ENCODE assay signal across 16 cellular contexts in the genomic region with DNA sequence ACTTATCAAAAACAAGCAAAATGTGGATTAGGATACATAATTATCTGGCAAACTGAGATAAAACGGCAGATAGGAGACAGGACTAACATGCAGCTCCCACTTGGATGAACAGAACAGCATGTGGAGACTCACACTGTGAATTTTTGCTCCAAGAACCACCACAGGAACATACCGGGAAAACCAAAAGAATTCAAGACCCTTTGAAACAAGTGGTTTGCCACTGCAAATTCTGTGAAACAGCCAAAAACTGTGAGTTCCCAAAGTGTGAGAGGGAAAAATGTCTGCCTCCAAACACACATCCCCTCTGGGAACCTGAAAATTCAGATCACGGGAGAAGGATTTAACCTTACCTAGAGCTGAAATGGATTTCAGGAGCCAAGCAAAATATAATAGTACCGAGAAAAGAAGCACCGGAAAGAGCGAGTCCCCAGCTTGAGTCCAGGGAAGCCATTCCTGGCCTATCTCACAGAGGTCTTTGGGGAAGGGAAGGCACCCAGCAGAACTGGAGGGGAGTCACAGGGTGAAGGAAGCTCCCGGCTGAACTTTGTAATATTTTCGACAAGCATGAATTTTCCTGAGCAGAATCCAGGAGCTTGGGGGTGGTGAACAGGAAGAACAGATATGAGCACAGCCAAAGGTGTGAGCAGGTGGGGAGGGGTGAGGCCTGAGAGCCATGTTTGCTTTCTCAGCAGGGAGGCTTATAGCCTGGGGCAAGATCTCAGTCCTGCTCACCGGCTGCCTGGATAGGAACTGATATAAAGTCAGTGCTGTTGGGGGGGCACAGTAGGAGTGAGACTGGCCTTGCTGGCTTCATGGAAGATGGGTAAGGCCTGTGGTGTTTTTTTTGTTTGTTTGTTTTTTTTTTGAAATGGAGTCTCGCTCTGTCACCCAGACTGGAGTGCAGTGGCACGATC. TPM values are rescaled to one million over a fixed set of nuclear protein-coding genes. Genes with fewer than 3 reads are reported as not detected.
DNase-seq lines count a peak whose midpoint lies in the region; TF ChIP-seq lines count a peak whose summit lies in the region.
"Had no signal": no experiment of that assay in that cellular context is flagged by ENCODE, and none has a peak within 500 bp of the region (broad histone marks: within the 10 kb centered on the region; RNA-seq: fewer than 3 reads in every experiment).

No MANE protein-coding gene starts in this region.

- peaks cover 3 to 19% of the 10 kb centered on the region in 2 donors for H3K9me3 ChIP-seq in ascending aorta
- H3K9me3 ChIP-seq: lower lobe of right lung had no signal

- H3K27ac ChIP-seq in caudate nucleus (ENCODE audit: low read depth, low read length) (no peak overlapping the region), ascending aorta (no peak overlapping the region)
- H3K27ac ChIP-seq: lower lobe of right lung, SK-N-MC had no signal

- peaks cover 9% of the 10 kb centered on the region for H3K36me3 Mint-ChIP-seq in chondrocyte (ENCODE audit: low read depth)
- H3K36me3 Mint-ChIP-seq in nephron progenitor cell (ENCODE audit: low read depth), result peaks cover 64% of the 10 kb centered on the region

- H3K36me3 ChIP-seq in ascending aorta, result no peaks in the 10 kb centered on the region
- H3K36me3 ChIP-seq: lower lobe of right lung had no signal

- H3K4me1 ChIP-seq in ascending aorta, result no peaks in the 10 kb centered on the region

- H3K27me3 Mint-ChIP-seq in chondrocyte (ENCODE audit: low read depth), result no peaks in the 10 kb centered on the region
- peaks cover 8% of the 10 kb centered on the region for H3K27me3 Mint-ChIP-seq in nephron progenitor cell (ENCODE audit: low read depth, poor library complexity)
- H3K27me3 Mint-ChIP-seq: activated CD4-positive, alpha-beta memory T cell treated with anti-CD3 and anti-CD28 coated beads, Interleukin-2, amount 10 ng/mL, durations not matched to agents 7 days and 5 days; CD8-positive, alpha-beta memory T cell had no signal

- TF ChIP-seq CTCF in chondrocyte (IDR thresholded peaks at IDR 0.05) (no peak), nephron progenitor cell (IDR thresholded peaks at IDR 0.05) (no peak), ascending aorta (IDR thresholded peaks at IDR 0.05) (no peak)

- H3K27ac Mint-ChIP-seq in chondrocyte (ENCODE audit: unreplicated experiment), result peak overlapping the region; percentile 86
- peak overlapping the region; percentile 82 for H3K27ac Mint-ChIP-seq in nephron progenitor cell
- H3K27ac Mint-ChIP-seq: activated CD4-positive, alpha-beta memory T cell treated with anti-CD3 and anti-CD28 coated beads, Interleukin-2, amount 10 ng/mL, durations not matched to agents 7 days and 5 days had no signal

- intact Hi-C loops in ascending aorta (cut with DNase I), result no loop called here

- peak in 2 of 3 experiments; percentile 64 to 86 for DNase-seq in NCI-H1417 (lab: John Stamatoyannopoulos, UW)
- no peak for DNase-seq in NCI-H1417 treated with DMSO at 0.1 percent for 48 hours (lab: John Stamatoyannopoulos, UW)
- DNase-seq in NCI-H146 treated with DMSO at 0.1 percent for 48 hours (lab: John Stamatoyannopoulos, UW; ENCODE audit: unreplicated experiment), result peak; percentile 60
- DNase-seq in chondrocyte (ENCODE audit: low spot score), result no peak
- DNase-seq in nephron progenitor cell, result no peak
- DNase-seq in caudate nucleus (lab: John Stamatoyannopoulos, UW), result no peak
- no peak for DNase-seq in ascending aorta (ENCODE audit: low spot score in 2 of 2)
- no peak for DNase-seq in NCI-H1092 (lab: John Stamatoyannopoulos, UW)
- DNase-seq: activated CD4-positive, alpha-beta memory T cell treated with anti-CD3 and anti-CD28 coated beads, Interleukin-2, amount 10 ng/mL, durations not matched to agents 7 days and 5 days; CD8-positive, alpha-beta memory T cell; dermis blood vessel endothelial cell; lower lobe of right lung; NCI-H2107; nucleus accumbens; stimulated activated CD4-positive, alpha-beta T cell treated with anti-CD3 and anti-CD28 coated beads, Interleukin-4, amount 100 ng/mL, for 4 hours had no signal

- H3K27me3 ChIP-seq in ascending aorta, result no peaks in the 10 kb centered on the region

- peaks cover 15% of the 10 kb centered on the region for H3K9me3 Mint-ChIP-seq in chondrocyte (ENCODE audit: low read depth)
- H3K9me3 Mint-ChIP-seq in nephron progenitor cell, result peaks cover 51% of the 10 kb centered on the region

- no peak overlapping the region for H3K4me3 ChIP-seq in ascending aorta
- H3K4me3 ChIP-seq: lower lobe of right lung, SK-N-MC had no signal

- H3K4me1 Mint-ChIP-seq in chondrocyte (ENCODE audit: low read depth) (peaks cover 31% of the 10 kb centered on the region), nephron progenitor cell (peaks cover 5% of the 10 kb centered on the region)

- peak overlapping the region; percentile 11 for H3K4me3 Mint-ChIP-seq in chondrocyte (ENCODE audit: unreplicated experiment)
- H3K4me3 Mint-ChIP-seq in nephron progenitor cell, result no peak overlapping the region
- H3K4me3 Mint-ChIP-seq: activated CD4-positive, alpha-beta memory T cell treated with anti-CD3 and anti-CD28 coated beads, Interleukin-2, amount 10 ng/mL, durations not matched to agents 7 days and 5 days; CD8-positive, alpha-beta memory T cell had no signal

RNA-seq across cellular contexts. Expression of a gene that starts 23.9 kb away (rescaled TPM):
- total RNA-seq in chondrocyte (34.9 to 38.5 TPM (median 36.9 TPM) in 3 replicates), ascending aorta (9.7 TPM)

Comparison
In these comparisons a context has a peak if more than half of its experiments do, and no peak if none do; other contexts are left out.
1. DNase-seq: peak in NCI-H1417 (2 of 3) and NCI-H146 treated with DMSO at 0.1 percent for 48 hours (single experiment); none in NCI-H1417 treated with DMSO at 0.1 percent for 48 hours (single experiment), chondrocyte (single experiment), nephron progenitor cell (single experiment), caudate nucleus (0 of 61), ascending aorta (0 of 2) and NCI-H1092 (single experiment).